ENCODE assay signal across 1 cellular context in genomic region chr12:75720807-75721206, GRCh38.
TF ChIP-seq lines count a peak whose summit lies in the region.

No MANE protein-coding gene starts in this region.

TF ChIP-seq in GM23338, 12 proteins besides CTCF, POLR2A, EP300 and RAD21 (continued from another document):
- TF ChIP-seq, protein P1, sequence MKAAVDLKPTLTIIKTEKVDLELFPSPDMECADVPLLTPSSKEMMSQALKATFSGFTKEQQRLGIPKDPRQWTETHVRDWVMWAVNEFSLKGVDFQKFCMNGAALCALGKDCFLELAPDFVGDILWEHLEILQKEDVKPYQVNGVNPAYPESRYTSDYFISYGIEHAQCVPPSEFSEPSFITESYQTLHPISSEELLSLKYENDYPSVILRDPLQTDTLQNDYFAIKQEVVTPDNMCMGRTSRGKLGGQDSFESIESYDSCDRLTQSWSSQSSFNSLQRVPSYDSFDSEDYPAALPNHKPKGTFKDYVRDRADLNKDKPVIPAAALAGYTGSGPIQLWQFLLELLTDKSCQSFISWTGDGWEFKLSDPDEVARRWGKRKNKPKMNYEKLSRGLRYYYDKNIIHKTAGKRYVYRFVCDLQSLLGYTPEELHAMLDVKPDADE (IDR thresholded peaks at IDR 0.05), result no peak
- TF ChIP-seq NANOG (IDR thresholded peaks at IDR 0.05; ENCODE audit: borderline replicate concordance) (no peak), EZH2phosphoT487 (IDR thresholded peaks at IDR 0.05; ENCODE audit: unreplicated experiment) (no peak), ZNF114 (CRISPR knock-in tag; IDR thresholded peaks at IDR 0.05) (no peak), REST (IDR thresholded peaks at IDR 0.05; ENCODE audit: unreplicated experiment) (no peak)
